ENCODE assay signal across 17 cellular contexts in genomic region chr9:103997861-103998370, GRCh38.
"Had no signal": no experiment of that assay in that cellular context is flagged by ENCODE, and none has a peak within 500 bp of the region (broad histone marks: within the 10 kb centered on the region; RNA-seq: fewer than 3 reads in every experiment).

No MANE protein-coding gene starts in this region.

- DNase-seq: activated CD4-positive, alpha-beta T cell treated with anti-CD3 and anti-CD28 coated beads, Interleukin-2, amount 10 ng/mL, durations not matched to agents 7 days and 5 days; activated CD8-positive, alpha-beta memory T cell treated with anti-CD3 and anti-CD28 coated beads, Interleukin-2, amount 50 U/mL, for 48 hours; activated effector memory CD4-positive, alpha-beta T cell treated with anti-CD3 and anti-CD28 coated beads, Interleukin-2, amount 50 U/mL, for 16 hours; activated T-cell treated with anti-CD3 and anti-CD28 coated beads, Interleukin-2, amount 50 U/mL, for 72 hours; cerebellar nuclear complex; effector memory CD8-positive, alpha-beta T cell; esophagus squamous epithelium; retina; stimulated activated CD4-positive, alpha-beta T cell treated with anti-CD3 and anti-CD28 coated beads, Interleukin-12 subunit alpha, Interleukin-12 subunit beta, amount 100 ng/mL, for 4 hours; stimulated activated CD4-positive, alpha-beta T cell treated with anti-CD3 and anti-CD28 coated beads, Interleukin-1b, Interleukin-23, amount 100 ng/mL, for 48 hours; stimulated activated CD8-positive, alpha-beta memory T cell treated with anti-CD3 and anti-CD28 coated beads, Interleukin-4, amount 100 ng/mL, for 48 hours; stimulated activated naive CD4-positive, alpha-beta T cell; upper lobe of right lung had no signal

- H3K36me3 ChIP-seq: breast epithelium, esophagus squamous epithelium, upper lobe of right lung had no signal

- H3K4me1 ChIP-seq: breast epithelium, esophagus squamous epithelium, upper lobe of right lung had no signal

- H3K9me3 ChIP-seq: breast epithelium, esophagus squamous epithelium, upper lobe of right lung had no signal

- H3K4me3 ChIP-seq: breast epithelium, esophagus squamous epithelium, upper lobe of right lung had no signal

- ATAC-seq: activated CD4-positive, CD25-positive, alpha-beta regulatory T cell treated with anti-CD3 and anti-CD28 coated beads, Interleukin-2, amount 50 U/mL, for 24 hours; activated T-cell treated with anti-CD3 and anti-CD28 coated beads, Interleukin-2, amount 50 U/mL, for 72 hours; effector memory CD8-positive, alpha-beta T cell; upper lobe of right lung had no signal

- H3K27ac ChIP-seq: breast epithelium, esophagus squamous epithelium, upper lobe of right lung had no signal

- H3K27me3 ChIP-seq: breast epithelium, esophagus squamous epithelium, upper lobe of right lung had no signal

- FAIRE-seq: astrocyte, TTC549 had no signal
